In genomic region chr14:53327716-53328115, GRCh38 we compare ENCODE assay signal across 13 cellular contexts.
DNase-seq lines count a peak whose midpoint lies in the region; ATAC-seq and TF ChIP-seq lines count a peak whose summit lies in the region.
"Had no signal": no experiment of that assay in that cellular context is flagged by ENCODE, and none has a peak within 500 bp of the region (broad histone marks: within the 10 kb centered on the region; RNA-seq: fewer than 3 reads in every experiment).

No MANE protein-coding gene starts in this region.

- POLR2A ChIA-PET in CD4-positive, alpha-beta memory T cell (lab: Charles Lee; ENCODE audit: partially characterized antibody), result no interaction called here

- DNase-seq in stimulated activated naive CD8-positive, alpha-beta T cell treated with anti-CD3 and anti-CD28 coated beads, Interleukin-15, Interleukin-2, amounts not matched to agents 100 U/mL and 50 U/mL, for 24 hours, result no peak
- no peak for DNase-seq in stimulated activated naive CD8-positive, alpha-beta T cell treated with anti-CD3 and anti-CD28 coated beads, Interleukin-15, amount 100 ng/mL, for 72 hours
- DNase-seq in cardiac fibroblast (ENCODE audit: low read depth in 2 of 2) (peak; percentile 65 to 92), kidney glomerular epithelial cell (lab: John Stamatoyannopoulos, UW) (peak; percentile 37), NCI-H2107 treated with DMSO at 0.1 percent for 48 hours (lab: John Stamatoyannopoulos, UW; ENCODE audit: unreplicated experiment) (no peak)
- no peak for DNase-seq in stimulated activated CD4-positive, alpha-beta T cell treated with anti-CD3 and anti-CD28 coated beads, Interleukin-4, amount 100 ng/mL, for 24 hours
- no peak for DNase-seq in CD4-positive, alpha-beta memory T cell
- DNase-seq: activated CD4-positive, alpha-beta memory T cell treated with anti-CD3 and anti-CD28 coated beads, Interleukin-2, amount 10 ng/mL, durations not matched to agents 7 days and 5 days; DMS79; naive B cell; NCI-H2171 treated with DMSO at 0.1 percent for 48 hours had no signal

- ATAC-seq in stimulated activated naive CD8-positive, alpha-beta T cell treated with anti-CD3 and anti-CD28 coated beads, Interleukin-15, Interleukin-2, amounts not matched to agents 100 U/mL and 50 U/mL, for 24 hours, result peak; percentile 47
- ATAC-seq in stimulated activated naive CD8-positive, alpha-beta T cell treated with anti-CD3 and anti-CD28 coated beads, Interleukin-15, amount 100 ng/mL, for 72 hours, result no peak
- no peak for ATAC-seq in GM21381 (IDR thresholded peaks at IDR 0.05; ENCODE audit: unreplicated experiment)

- H3K4me1 Mint-ChIP-seq in stimulated activated naive CD8-positive, alpha-beta T cell treated with anti-CD3 and anti-CD28 coated beads, Interleukin-15, amount 100 ng/mL, for 72 hours, result no peaks in the 10 kb centered on the region
- H3K4me1 Mint-ChIP-seq in CD4-positive, alpha-beta memory T cell, result no peaks in the 10 kb centered on the region
- H3K4me1 Mint-ChIP-seq: activated CD4-positive, alpha-beta memory T cell treated with anti-CD3 and anti-CD28 coated beads, Interleukin-2, amount 10 ng/mL, durations not matched to agents 7 days and 5 days; activated naive CD4-positive, alpha-beta T cell treated with anti-CD3 and anti-CD28 coated beads, Interleukin-2, amount 50 U/mL, for 24 hours; naive B cell had no signal

- no peaks in the 10 kb centered on the region for H3K9me3 Mint-ChIP-seq in stimulated activated naive CD8-positive, alpha-beta T cell treated with anti-CD3 and anti-CD28 coated beads, Interleukin-15, amount 100 ng/mL, for 72 hours
- peaks cover 0 to 7% (median 0%) of the 10 kb centered on the region in 8 donors for H3K9me3 Mint-ChIP-seq in CD4-positive, alpha-beta memory T cell
- H3K9me3 Mint-ChIP-seq: activated CD4-positive, alpha-beta memory T cell treated with anti-CD3 and anti-CD28 coated beads, Interleukin-2, amount 10 ng/mL, durations not matched to agents 7 days and 5 days; activated naive CD4-positive, alpha-beta T cell treated with anti-CD3 and anti-CD28 coated beads, Interleukin-2, amount 50 U/mL, for 24 hours had no signal

- H3K4me3 ChIP-seq in cardiac fibroblast (replicated peaks in 1 of 2; ENCODE audit: low read depth in 2 of 2, low read length in 2 of 2), result no peak overlapping the region
- H3K4me3 ChIP-seq in CD4-positive, alpha-beta memory T cell (ENCODE audit: low read length in 2 of 2), result no peak overlapping the region

- no peaks in the 10 kb centered on the region for H3K4me1 ChIP-seq in CD4-positive, alpha-beta memory T cell (ENCODE audit: insufficient read depth, low read length)

- peaks cover 0 to 19% of the 10 kb centered on the region in 2 donors for H3K36me3 Mint-ChIP-seq in CD4-positive, alpha-beta memory T cell
- H3K36me3 Mint-ChIP-seq: activated naive CD4-positive, alpha-beta T cell treated with anti-CD3 and anti-CD28 coated beads, Interleukin-2, amount 50 U/mL, for 24 hours; naive B cell had no signal

- peak; percentile 14 for TF ChIP-seq CTCF in cardiac fibroblast (IDR thresholded peaks at IDR 0.05; ENCODE audit: low read depth, low read length)

- H3K27ac ChIP-seq in CD4-positive, alpha-beta memory T cell (ENCODE audit: low read depth, low read length), result no peak overlapping the region

- no peak overlapping the region for H3K4me3 Mint-ChIP-seq in stimulated activated naive CD8-positive, alpha-beta T cell treated with anti-CD3 and anti-CD28 coated beads, Interleukin-15, amount 100 ng/mL, for 72 hours
- no peak overlapping the region for H3K4me3 Mint-ChIP-seq in CD4-positive, alpha-beta memory T cell
- H3K4me3 Mint-ChIP-seq: activated CD4-positive, alpha-beta memory T cell treated with anti-CD3 and anti-CD28 coated beads, Interleukin-2, amount 10 ng/mL, durations not matched to agents 7 days and 5 days; activated naive CD4-positive, alpha-beta T cell treated with anti-CD3 and anti-CD28 coated beads, Interleukin-2, amount 50 U/mL, for 24 hours; naive B cell had no signal

- H3K36me3 ChIP-seq in CD4-positive, alpha-beta memory T cell (ENCODE audit: insufficient read depth, low read length), result no peaks in the 10 kb centered on the region

- H3K27me3 ChIP-seq in CD4-positive, alpha-beta memory T cell (ENCODE audit: insufficient read depth, low read length), result no peaks in the 10 kb centered on the region

- CTCF ChIA-PET in CD4-positive, alpha-beta memory T cell (lab: Charles Lee; ENCODE audit: partially characterized antibody), result no interaction called here

- no peak overlapping the region for H3K27ac Mint-ChIP-seq in stimulated activated naive CD8-positive, alpha-beta T cell treated with anti-CD3 and anti-CD28 coated beads, Interleukin-15, amount 100 ng/mL, for 72 hours
- no peak overlapping the region for H3K27ac Mint-ChIP-seq in CD4-positive, alpha-beta memory T cell
- H3K27ac Mint-ChIP-seq: activated CD4-positive, alpha-beta memory T cell treated with anti-CD3 and anti-CD28 coated beads, Interleukin-2, amount 10 ng/mL, durations not matched to agents 7 days and 5 days; activated naive CD4-positive, alpha-beta T cell treated with anti-CD3 and anti-CD28 coated beads, Interleukin-2, amount 50 U/mL, for 24 hours; naive B cell had no signal

- no peaks in the 10 kb centered on the region for H3K9me3 ChIP-seq in CD4-positive, alpha-beta memory T cell (ENCODE audit: control insufficient read depth in 1 of 2, low read length in 2 of 2)

- H3K27me3 Mint-ChIP-seq in stimulated activated naive CD8-positive, alpha-beta T cell treated with anti-CD3 and anti-CD28 coated beads, Interleukin-15, amount 100 ng/mL, for 72 hours, result no peaks in the 10 kb centered on the region
- no peaks in the 10 kb centered on the region for H3K27me3 Mint-ChIP-seq in CD4-positive, alpha-beta memory T cell
- H3K27me3 Mint-ChIP-seq: activated CD4-positive, alpha-beta memory T cell treated with anti-CD3 and anti-CD28 coated beads, Interleukin-2, amount 10 ng/mL, durations not matched to agents 7 days and 5 days; activated naive CD4-positive, alpha-beta T cell treated with anti-CD3 and anti-CD28 coated beads, Interleukin-2, amount 50 U/mL, for 24 hours; naive B cell had no signal

- intact Hi-C loops in CD4-positive, alpha-beta memory T cell (cut with micrococcal nuclease), result no loop called here

Comparison
In these comparisons a context has a peak if more than half of its experiments do, and no peak if none do; other contexts are left out.
1. DNase-seq: peak in cardiac fibroblast (2 of 2) and kidney glomerular epithelial cell (single experiment); none in stimulated activated naive CD8-positive, alpha-beta T cell treated with anti-CD3 and anti-CD28 coated beads, Interleukin-15, Interleukin-2, amounts not matched to agents 100 U/mL and 50 U/mL, for 24 hours (single experiment), stimulated activated naive CD8-positive, alpha-beta T cell treated with anti-CD3 and anti-CD28 coated beads, Interleukin-15, amount 100 ng/mL, for 72 hours (0 of 2), stimulated activated CD4-positive, alpha-beta T cell treated with anti-CD3 and anti-CD28 coated beads, Interleukin-4, amount 100 ng/mL, for 24 hours (single experiment), CD4-positive, alpha-beta memory T cell (0 of 5) and NCI-H2107 treated with DMSO at 0.1 percent for 48 hours (single experiment).